Comparison of ENCODE assay signal across 9 cellular contexts in genomic region chr14:21987937-21988336, GRCh38.
DNase-seq lines count a peak whose midpoint lies in the region; ATAC-seq and TF ChIP-seq lines count a peak whose summit lies in the region.
"Had no signal": no experiment of that assay in that cellular context is flagged by ENCODE, and none has a peak within 500 bp of the region (broad histone marks: within the 10 kb centered on the region; RNA-seq: fewer than 3 reads in every experiment).

No MANE protein-coding gene starts in this region.

- no peak overlapping the region for H3K4ac ChIP-seq in IMR-90 (ENCODE audit: low read depth, low read length)

- no TSS peak for BruUV-seq in IMR-90 (replicated peaks; lab: Mats Ljungman, UMichigan)

- no peak overlapping the region for H2AFZ ChIP-seq in IMR-90 (replicated peaks; ENCODE audit: low read length, poor library complexity)

- H3K4me3 Mint-ChIP-seq in activated CD4-positive, alpha-beta memory T cell treated with anti-CD3 and anti-CD28 coated beads, Interleukin-2, amount 10 ng/mL, durations not matched to agents 7 days and 5 days: no peak overlapping the region

- H2BK5ac ChIP-seq in IMR-90 (ENCODE audit: low read depth, low read length, poor library complexity, severe bottlenecking): no peak overlapping the region

- no peak overlapping the region for H2AK9ac ChIP-seq in IMR-90 (replicated peaks; ENCODE audit: low read depth, low read length, poor library complexity)

- in situ Hi-C loops in IMR-90 (cut with MboI; ENCODE audit: low sequenced_read_pairs): no loop called here

- H3K79me1 ChIP-seq in IMR-90 (ENCODE audit: low read depth in 1 of 2, low read length in 2 of 2): no peaks in the 10 kb centered on the region

- H4K91ac ChIP-seq in IMR-90 (ENCODE audit: insufficient read depth, low read depth, low read length): no peak overlapping the region

- H2BK15ac ChIP-seq in IMR-90 (ENCODE audit: low read depth, low read length): no peak overlapping the region

- DNase-seq in IMR-90 (peak; percentile 12), kidney tubule cell (ENCODE audit: low spot score) (peak; percentile 43), testis (no peak), Right ventricle myocardium superior (no peak), DMS79 treated with DMSO at 0.1 percent for 48 hours (lab: John Stamatoyannopoulos, UW) (no peak)
- DNase-seq in activated CD4-positive, alpha-beta memory T cell treated with anti-CD3 and anti-CD28 coated beads, Interleukin-2, amount 10 ng/mL, durations not matched to agents 7 days and 5 days: no peak
- DNase-seq: T-cell had no signal

- no peaks in the 10 kb centered on the region for H3K4me1 ChIP-seq in DOHH2 (ENCODE audit: control insufficient read depth, low read length)
- no peaks in the 10 kb centered on the region for H3K4me1 ChIP-seq in IMR-90 (ENCODE audit: control insufficient read depth, insufficient read depth, low read length)
- H3K4me1 ChIP-seq in testis: no peaks in the 10 kb centered on the region

- POLR2A ChIA-PET in IMR-90 (lab: Charles Lee; ENCODE audit: unreplicated experiment): no interaction called here
- POLR2A ChIA-PET in activated CD4-positive, alpha-beta memory T cell treated with anti-CD3 and anti-CD28 coated beads, Interleukin-2, amount 10 ng/mL, durations not matched to agents 7 days and 5 days (lab: Charles Lee): interaction anchor here (1.2 to 3.5 kb wide), 4 partner anchors 8 to 544 kb away, joined by 3 to 15 read pairs (median 4); no protein-coding TSS in a partner anchor

- H3K79me2 ChIP-seq in DOHH2 (ENCODE audit: control insufficient read depth, low read length): no peaks in the 10 kb centered on the region

- no peaks in the 10 kb centered on the region for H3K9me1 ChIP-seq in IMR-90 (ENCODE audit: insufficient read depth, low read length)

- H3K27ac Mint-ChIP-seq in activated CD4-positive, alpha-beta memory T cell treated with anti-CD3 and anti-CD28 coated beads, Interleukin-2, amount 10 ng/mL, durations not matched to agents 7 days and 5 days: peak overlapping the region; percentile 72

- H2BK120ac ChIP-seq in IMR-90 (ENCODE audit: low read depth, low read length): no peak overlapping the region

- H3K4me1 Mint-ChIP-seq in activated CD4-positive, alpha-beta memory T cell treated with anti-CD3 and anti-CD28 coated beads, Interleukin-2, amount 10 ng/mL, durations not matched to agents 7 days and 5 days: peaks cover 24% of the 10 kb centered on the region

- H3K14ac ChIP-seq in IMR-90 (replicated peaks; ENCODE audit: low read depth, low read length): no peak overlapping the region

- TF ChIP-seq CTCF in DOHH2 (IDR thresholded peaks at IDR 0.05; ENCODE audit: low read depth, low read length, poor library complexity, severe bottlenecking) (peak; percentile 61), IMR-90 (conservative IDR thresholded peaks at IDR 0.05; ENCODE audit: low read depth, low read length) (peak; percentile 37), testis (IDR thresholded peaks at IDR 0.05) (no peak)

- CTCF ChIA-PET in IMR-90 (lab: Yijun Ruan, JAX): interaction anchor here (0.8 to 1.4 kb wide), 2 partner anchors 10 to 79 kb away, joined by 3 to 12 read pairs; no protein-coding TSS in a partner anchor
- CTCF ChIA-PET in activated CD4-positive, alpha-beta memory T cell treated with anti-CD3 and anti-CD28 coated beads, Interleukin-2, amount 10 ng/mL, durations not matched to agents 7 days and 5 days (lab: Charles Lee): interaction anchor here (0.7 to 11.6 kb wide), 6 partner anchors 9 to 835 kb away, joined by 3 to 106 read pairs (median 6); no protein-coding TSS in a partner anchor

- no peak overlapping the region for H2AK5ac ChIP-seq in IMR-90 (ENCODE audit: low read depth, low read length)

- TF ChIP-seq POLR2A in IMR-90 (IDR thresholded peaks at IDR 0.05; ENCODE audit: low read depth, low read length) (no peak), testis (IDR thresholded peaks at IDR 0.05) (no peak)

- no peaks in the 10 kb centered on the region for H3K9me3 Mint-ChIP-seq in activated CD4-positive, alpha-beta memory T cell treated with anti-CD3 and anti-CD28 coated beads, Interleukin-2, amount 10 ng/mL, durations not matched to agents 7 days and 5 days
- H3K9me3 Mint-ChIP-seq: T-cell had no signal

- H4K8ac ChIP-seq in IMR-90 (ENCODE audit: low read depth in 2 of 2, low read length in 2 of 2): no peak overlapping the region

- no peak overlapping the region for H3K4me3 ChIP-seq in DOHH2 (ENCODE audit: low read length)
- no peak overlapping the region for H3K4me3 ChIP-seq in IMR-90 (ENCODE audit: insufficient read depth, low read depth, low read length)
- no peak overlapping the region for H3K4me3 ChIP-seq in testis

- dilution Hi-C loops in IMR-90 (cut with HindIII; ENCODE audit: low sequenced_read_pairs, unreplicated experiment): no loop called here

- no peak overlapping the region for H3K9ac ChIP-seq in IMR-90 (ENCODE audit: low read depth, low read length)

- no peak overlapping the region for H3K4me2 ChIP-seq in DOHH2 (ENCODE audit: low read length)
- no peak overlapping the region for H3K4me2 ChIP-seq in IMR-90 (ENCODE audit: low read depth, low read length)

- no peaks in the 10 kb centered on the region for H3K36me3 Mint-ChIP-seq in activated CD4-positive, alpha-beta memory T cell treated with anti-CD3 and anti-CD28 coated beads, Interleukin-2, amount 10 ng/mL, durations not matched to agents 7 days and 5 days (ENCODE audit: low read depth)
- H3K36me3 Mint-ChIP-seq: T-cell had no signal

- intact Hi-C loops in IMR-90 (cut with micrococcal nuclease) (no loop called here), testis (cut with DNase I; ENCODE audit: low total_unique reads) (no loop called here), Right ventricle myocardium superior (cut with DNase I) (no loop called here)

- no peak overlapping the region for H3K56ac ChIP-seq in IMR-90 (ENCODE audit: extremely low read depth, insufficient read depth, low read length)

- no peaks in the 10 kb centered on the region for H3F3A ChIP-seq in DOHH2 (ENCODE audit: control insufficient read depth, insufficient read depth)

- no CpG with 5 or more reads among the region's 3 CpGs for WGBS in IMR-90 (ENCODE audit: extremely low coverage in 2 of 2, insufficient read length in 1 of 2), 2 experiments
- WGBS in testis, 2 donors: 37 to 43% methylated on average over 3 of the region's 3 CpGs

- H3K18ac ChIP-seq in IMR-90 (ENCODE audit: low read depth, low read length): no peak overlapping the region

- no peak overlapping the region for H4K5ac ChIP-seq in IMR-90 (ENCODE audit: low read depth, low read length)

- H4K20me1 ChIP-seq in DOHH2 (ENCODE audit: control insufficient read depth, insufficient read depth, low read depth, low read length) (no peaks in the 10 kb centered on the region), IMR-90 (ENCODE audit: insufficient read depth, low read length) (no peaks in the 10 kb centered on the region)

- TF ChIP-seq RAD21 in IMR-90 (IDR thresholded peaks at IDR 0.05; ENCODE audit: low read length): no peak

- H3K27ac ChIP-seq in DOHH2 (ENCODE audit: low read depth, low read length) (no peak overlapping the region), IMR-90 (ENCODE audit: insufficient read depth, low read length) (no peak overlapping the region), testis (no peak overlapping the region)

- H3K27me3 ChIP-seq in DOHH2 (ENCODE audit: control insufficient read depth, low read length) (peaks cover 8% of the 10 kb centered on the region), IMR-90 (ENCODE audit: control insufficient read depth, insufficient read depth, low read length) (no peaks in the 10 kb centered on the region), testis (no peaks in the 10 kb centered on the region)

- no peaks in the 10 kb centered on the region for H3K9me2 ChIP-seq in DOHH2 (replicated peaks; ENCODE audit: control insufficient read depth, low read length)

- ATAC-seq in IMR-90 (ENCODE audit: low read depth) (0 out of 2 replicates have a peak, but pooled peaks have one; percentile 48), HG02610 (IDR thresholded peaks at IDR 0.05; ENCODE audit: unreplicated experiment) (no peak), Right ventricle myocardium superior (ENCODE audit: poor library complexity) (no peak)

- peaks cover 10% of the 10 kb centered on the region for H3K27me3 Mint-ChIP-seq in activated CD4-positive, alpha-beta memory T cell treated with anti-CD3 and anti-CD28 coated beads, Interleukin-2, amount 10 ng/mL, durations not matched to agents 7 days and 5 days

- H3K36me3 ChIP-seq in DOHH2 (ENCODE audit: control insufficient read depth, low read length) (no peaks in the 10 kb centered on the region), IMR-90 (ENCODE audit: control insufficient read depth, insufficient read depth, low read length) (no peaks in the 10 kb centered on the region), testis (ENCODE audit: low read depth, missing control alignments) (no peaks in the 10 kb centered on the region)

- H3K9me3 ChIP-seq in DOHH2 (ENCODE audit: control insufficient read depth, insufficient read depth, low read length): no peaks in the 10 kb centered on the region
- H3K9me3 ChIP-seq in IMR-90 (ENCODE audit: control insufficient read depth, insufficient read depth, low read length): no peaks in the 10 kb centered on the region
- H3K9me3 ChIP-seq in testis: no peaks in the 10 kb centered on the region

- no peak overlapping the region for H2BK20ac ChIP-seq in IMR-90 (ENCODE audit: low read depth, low read length)

- H3K23ac ChIP-seq in IMR-90 (ENCODE audit: low read depth, low read length): no peak overlapping the region

TF ChIP-seq in IMR-90, 13 proteins besides CTCF, POLR2A, EP300 and RAD21:
- TF ChIP-seq RFX5 (IDR thresholded peaks at IDR 0.05; ENCODE audit: low read depth, low read length) (no peak), MAFK (IDR thresholded peaks at IDR 0.05; ENCODE audit: low read depth, low read length) (peak; percentile 100), USF2 (IDR thresholded peaks at IDR 0.05; ENCODE audit: low read depth, low read length) (no peak), CHD1 (IDR thresholded peaks at IDR 0.05; ENCODE audit: low read depth, low read length) (no peak), ELK1 (IDR thresholded peaks at IDR 0.05; ENCODE audit: borderline replicate concordance, low read depth, low read length) (no peak)

Comparison
In these comparisons a context has a peak if more than half of its experiments do, and no peak if none do; other contexts are left out.
1. CTCF ChIP-seq: peak in DOHH2 (single experiment) and IMR-90 (single experiment); none in testis (0 of 3).
2. DNase-seq: peak in IMR-90 (single experiment) and kidney tubule cell (single experiment); none in activated CD4-positive, alpha-beta memory T cell treated with anti-CD3 and anti-CD28 coated beads, Interleukin-2, amount 10 ng/mL, durations not matched to agents 7 days and 5 days (single experiment), testis (single experiment), Right ventricle myocardium superior (single experiment) and DMS79 treated with DMSO at 0.1 percent for 48 hours (single experiment).